ENCODE assay signal across 8 cellular contexts in the genomic region with DNA sequence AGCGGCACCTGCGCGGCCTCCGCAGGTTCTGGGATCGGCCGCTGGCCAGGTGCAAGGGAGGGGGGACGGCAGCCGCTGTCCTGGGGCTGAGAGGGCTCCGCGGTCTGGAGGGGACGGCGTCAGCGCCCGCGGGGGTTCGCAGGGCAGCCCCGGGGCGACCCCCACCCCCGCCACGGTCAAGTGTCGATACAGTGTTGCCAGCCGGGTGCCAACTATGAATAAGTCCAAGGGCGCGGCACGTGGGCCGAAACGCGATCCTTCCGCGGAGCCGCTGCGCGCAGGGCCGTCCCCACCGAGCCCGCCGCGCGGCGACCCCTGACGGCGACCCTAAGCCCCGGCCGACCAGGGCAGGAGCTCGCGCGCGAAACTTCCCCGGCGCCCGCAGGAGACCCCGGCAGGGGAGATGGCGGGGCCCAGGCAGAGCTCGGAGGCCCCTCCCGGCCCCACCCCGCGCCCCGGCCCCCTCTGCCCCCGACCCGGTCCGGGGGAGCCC. TPM values are rescaled to one million over a fixed set of nuclear protein-coding genes. Genes with fewer than 3 reads are reported as not detected.
A peak's percentile ranks its signal among the peaks of the same experiment; 100 is the strongest.
DNase-seq lines count a peak whose midpoint lies in the region; ATAC-seq and TF ChIP-seq lines count a peak whose summit lies in the region.

No MANE protein-coding gene starts in this region.

- H3K4me3 Mint-ChIP-seq in Calu3 (ENCODE audit: low read depth, unreplicated experiment), result peak overlapping the region; percentile 62

- no TSS peak for BruUV-seq in Calu3 (replicated peaks; lab: Mats Ljungman, UMichigan)

- peaks cover 23% of the 10 kb centered on the region for H3K36me3 Mint-ChIP-seq in Calu3 (ENCODE audit: insufficient read depth, unreplicated experiment)

- no peak overlapping the region for H3K27ac Mint-ChIP-seq in Calu3 (ENCODE audit: unreplicated experiment)

- peak; percentile 68 for DNase-seq in Calu3
- peak; percentile 62 for DNase-seq in WERI-Rb-1
- DNase-seq in substantia nigra (lab: John Stamatoyannopoulos, UW), result peak in 4 of 49 donors; percentile 22 to 67 (median 30)

- no peak overlapping the region for H3K27ac ChIP-seq in HUES48 (ENCODE audit: low read depth, low read length)
- H3K27ac ChIP-seq in WERI-Rb-1, result peak overlapping the region; percentile 79
- H3K27ac ChIP-seq in ectodermal cell (ENCODE audit: insufficient read depth, low read depth, low read length, poor library complexity, severe bottlenecking), result no peak overlapping the region
- no peak overlapping the region for H3K27ac ChIP-seq in mesodermal cell (ENCODE audit: low read depth, low read length, severe bottlenecking)
- H3K27ac ChIP-seq in substantia nigra (ENCODE audit: low read depth, low read length, poor library complexity, severe bottlenecking), result peak overlapping the region; percentile 38

- ATAC-seq in GM19395 (IDR thresholded peaks at IDR 0.05; ENCODE audit: unreplicated experiment), result no peak
- no peak for ATAC-seq in HG02852 (IDR thresholded peaks at IDR 0.05; ENCODE audit: unreplicated experiment)

- H3K4me3 ChIP-seq in HUES48 (ENCODE audit: low read depth, low read length) (peak overlapping the region; percentile 69), WERI-Rb-1 (ENCODE audit: low read depth, low read length) (peak overlapping the region; percentile 68), ectodermal cell (ENCODE audit: insufficient read depth, low read depth, low read length) (peak overlapping the region; percentile 43), mesodermal cell (ENCODE audit: extremely low read depth, insufficient read depth, low read length, poor library complexity, severe bottlenecking) (peak overlapping the region; percentile 40)

- TF ChIP-seq CTCF in Calu3 (IDR thresholded peaks at IDR 0.05; ENCODE audit: unreplicated experiment), result no peak
- TF ChIP-seq CTCF in WERI-Rb-1 (IDR thresholded peaks at IDR 0.05; ENCODE audit: low read depth, low read length), result 0 out of 2 replicates have a peak, but pooled peaks have one; percentile 7

- H3K36me3 ChIP-seq in HUES48 (ENCODE audit: control insufficient read depth, insufficient read depth, low read length) (no peaks in the 10 kb centered on the region), WERI-Rb-1 (peaks cover 23% of the 10 kb centered on the region), ectodermal cell (ENCODE audit: control insufficient read depth, insufficient read depth, low read length) (no peaks in the 10 kb centered on the region), mesodermal cell (ENCODE audit: control insufficient read depth, insufficient read depth, low read length) (no peaks in the 10 kb centered on the region)

- intact Hi-C loops in Calu3 (cut with micrococcal nuclease; ENCODE audit: unreplicated experiment), result no loop called here

- 1 to 2% methylated on average over 61 of the region's 61 CpGs for WGBS in ectodermal cell, 2 experiments
- 1 to 2% methylated on average over 51 to 54 of the region's 61 CpGs for WGBS in mesodermal cell (ENCODE audit: insufficient coverage in 2 of 2), 2 experiments

- H3K27me3 ChIP-seq in HUES48 (ENCODE audit: control insufficient read depth, insufficient read depth, low read length) (peaks cover 19% of the 10 kb centered on the region), WERI-Rb-1 (ENCODE audit: insufficient read depth, low read depth, severe bottlenecking) (no peaks in the 10 kb centered on the region), ectodermal cell (ENCODE audit: control insufficient read depth, insufficient read depth, low read length, poor library complexity, severe bottlenecking) (peaks cover 40% of the 10 kb centered on the region)

- H3K4me1 ChIP-seq in HUES48 (ENCODE audit: control insufficient read depth, insufficient read depth, low read length) (peaks cover 20% of the 10 kb centered on the region), ectodermal cell (ENCODE audit: control insufficient read depth, insufficient read depth, low read length) (no peaks in the 10 kb centered on the region), mesodermal cell (ENCODE audit: control insufficient read depth, insufficient read depth, low read length, poor library complexity, severe bottlenecking) (no peaks in the 10 kb centered on the region)

- no peaks in the 10 kb centered on the region for H3K9me3 Mint-ChIP-seq in Calu3 (ENCODE audit: low read depth, unreplicated experiment)

- no peak overlapping the region for H3K9ac ChIP-seq in HUES48 (ENCODE audit: low read depth, low read length)

- CTCF ChIA-PET in Calu3 (lab: Charles Lee), result no interaction called here

- H3K27me3 Mint-ChIP-seq in Calu3 (ENCODE audit: unreplicated experiment), result no peaks in the 10 kb centered on the region

- H3K9me3 ChIP-seq in HUES48 (ENCODE audit: control insufficient read depth, insufficient read depth, low read length) (no peaks in the 10 kb centered on the region), WERI-Rb-1 (ENCODE audit: severe bottlenecking) (no peaks in the 10 kb centered on the region), ectodermal cell (ENCODE audit: control insufficient read depth, low read length) (no peaks in the 10 kb centered on the region), mesodermal cell (ENCODE audit: control insufficient read depth, low read length) (no peaks in the 10 kb centered on the region)

- H3K4me1 Mint-ChIP-seq in Calu3 (ENCODE audit: low read depth, unreplicated experiment), result peaks cover 27% of the 10 kb centered on the region

RNA-seq across cellular contexts. Expression of gene AGPAT3, which starts 0.7 kb away (rescaled TPM):
- total RNA-seq in Calu3 (2022), result 61.2 and 64.1 TPM in 2 replicates
- 13.9 TPM for polyA plus RNA-seq in ectodermal cell (2013, experiment 1 of 4)
- 15.2 TPM for polyA plus RNA-seq in ectodermal cell (2013, experiment 2 of 4)
- polyA plus RNA-seq in ectodermal cell (2013, experiment 3 of 4), result 9.0 TPM
- polyA plus RNA-seq in ectodermal cell (2013, experiment 4 of 4), result 11.0 TPM
- 12.9 TPM for polyA plus RNA-seq in mesodermal cell (2013, experiment 1 of 2)
- 13.6 TPM for polyA plus RNA-seq in mesodermal cell (2013, experiment 2 of 2)

Comparison
In these comparisons a context has a peak if more than half of its experiments do, and no peak if none do; other contexts are left out.
1. H3K27ac ChIP-seq: peak in WERI-Rb-1 (single experiment) and substantia nigra (single experiment); none in HUES48 (single experiment), ectodermal cell (single experiment) and mesodermal cell (single experiment).
2. Peak in every context shown above with its lines, with median percentiles within 50 percentile points of each other: H3K4me3 ChIP-seq.